1 cellular context compared by ENCODE assay signal in genomic region chr17:4221163-4221562, GRCh38.
TF ChIP-seq lines count a peak whose summit lies in the region.

No MANE protein-coding gene starts in this region.

TF ChIP-seq in HepG2, 621 proteins besides CTCF, POLR2A, EP300 and RAD21 (continued from another document):
- TF ChIP-seq RERE (CRISPR knock-in tag; IDR thresholded peaks at IDR 0.05; ENCODE audit: low read depth) (no peak), E2F5 (CRISPR knock-in tag; conservative IDR thresholded peaks at IDR 0.05) (no peak), TFAP4 (IDR thresholded peaks at IDR 0.05; ENCODE audit: borderline replicate concordance, low read depth) (peak; percentile 12; the same call in 1 of the 2 replicates), TBX2 (CRISPR knock-in tag; IDR thresholded peaks at IDR 0.05; ENCODE audit: borderline replicate concordance) (peak; percentile 39; the same call in 1 of the 2 replicates), ZNF280D (CRISPR knock-in tag; IDR thresholded peaks at IDR 0.05) (no peak), NR2F1 (CRISPR knock-in tag; IDR thresholded peaks at IDR 0.05) (peak in 1 of 2 experiments; percentile 54; a peak in 1 of 4 replicates), FOXP1 (IDR thresholded peaks at IDR 0.05) (no peak), FOXP1 (CRISPR knock-in tag; IDR thresholded peaks at IDR 0.05) (peak; percentile 16; the same call in 1 of the 2 replicates), ZNF230 (CRISPR knock-in tag; IDR thresholded peaks at IDR 0.05) (no peak), EED (CRISPR knock-in tag; IDR thresholded peaks at IDR 0.05) (no peak), RARG (CRISPR knock-in tag; IDR thresholded peaks at IDR 0.05; ENCODE audit: low read depth) (no peak), ZNF597 (CRISPR knock-in tag; IDR thresholded peaks at IDR 0.05) (no peak), LCORL (IDR thresholded peaks at IDR 0.05) (no peak), LCORL (CRISPR knock-in tag; IDR thresholded peaks at IDR 0.05) (peak; percentile 88), ZNF577 (CRISPR knock-in tag; IDR thresholded peaks at IDR 0.05; ENCODE audit: borderline replicate concordance, low read depth) (no peak), ZKSCAN8 (CRISPR knock-in tag; IDR thresholded peaks at IDR 0.05; ENCODE audit: borderline replicate concordance) (no peak), MBNL3 (CRISPR knock-in tag; conservative IDR thresholded peaks at IDR 0.05) (no peak), ZNF382 (CRISPR knock-in tag; IDR thresholded peaks at IDR 0.05; ENCODE audit: borderline replicate concordance) (no peak), TEAD3 (CRISPR knock-in tag; optimal IDR thresholded peaks at IDR 0.05; ENCODE audit: borderline replicate concordance) (peak; percentile 66), NFE2L2 (IDR thresholded peaks at IDR 0.05; ENCODE audit: low read length) (no peak), HNF4A (CRISPR knock-in tag; IDR thresholded peaks at IDR 0.05) (peak; percentile 46; the same call in 1 of the 2 replicates), ZNF12 (CRISPR knock-in tag; IDR thresholded peaks at IDR 0.05) (no peak), ZNF674 (CRISPR knock-in tag; IDR thresholded peaks at IDR 0.05; ENCODE audit: low read depth) (no peak), SIN3B (IDR thresholded peaks at IDR 0.05; ENCODE audit: low read length) (no peak), ZNF770 (CRISPR knock-in tag; IDR thresholded peaks at IDR 0.05) (peak; percentile 45; the same call in 1 of the 2 replicates), ZMYM3 (CRISPR knock-in tag; IDR thresholded peaks at IDR 0.05) (no peak), SALL1 (CRISPR knock-in tag; IDR thresholded peaks at IDR 0.05) (peak; percentile 52; the same call in 1 of the 2 replicates), ZNF564 (CRISPR knock-in tag; IDR thresholded peaks at IDR 0.05) (no peak), MLX (CRISPR knock-in tag; IDR thresholded peaks at IDR 0.05) (no peak), SCMH1 (CRISPR knock-in tag; IDR thresholded peaks at IDR 0.05; ENCODE audit: borderline replicate concordance) (no peak), ZNF205 (CRISPR knock-in tag; IDR thresholded peaks at IDR 0.05) (no peak), CREM (IDR thresholded peaks at IDR 0.05) (peak; percentile 9; the same call in 1 of the 2 replicates), CREM (CRISPR knock-in tag; IDR thresholded peaks at IDR 0.05) (no peak), SOX13 (IDR thresholded peaks at IDR 0.05) (no peak), SOX13 (CRISPR knock-in tag; conservative IDR thresholded peaks at IDR 0.05 in 1 of 2, IDR thresholded peaks at IDR 0.05 in 1 of 2) (peak in 1 of 2 experiments; percentile 46; a peak in 2 of 4 replicates), ARNT (IDR thresholded peaks at IDR 0.05) (no peak), E2F1 (CRISPR knock-in tag; IDR thresholded peaks at IDR 0.05) (no peak), ZBTB49 (CRISPR knock-in tag; IDR thresholded peaks at IDR 0.05; ENCODE audit: borderline replicate concordance) (no peak), ZNF264 (CRISPR knock-in tag; IDR thresholded peaks at IDR 0.05) (no peak), ZNF512B (CRISPR knock-in tag; IDR thresholded peaks at IDR 0.05; ENCODE audit: borderline replicate concordance) (no peak)
